30 cellular contexts compared by ENCODE assay signal in the genomic region with DNA sequence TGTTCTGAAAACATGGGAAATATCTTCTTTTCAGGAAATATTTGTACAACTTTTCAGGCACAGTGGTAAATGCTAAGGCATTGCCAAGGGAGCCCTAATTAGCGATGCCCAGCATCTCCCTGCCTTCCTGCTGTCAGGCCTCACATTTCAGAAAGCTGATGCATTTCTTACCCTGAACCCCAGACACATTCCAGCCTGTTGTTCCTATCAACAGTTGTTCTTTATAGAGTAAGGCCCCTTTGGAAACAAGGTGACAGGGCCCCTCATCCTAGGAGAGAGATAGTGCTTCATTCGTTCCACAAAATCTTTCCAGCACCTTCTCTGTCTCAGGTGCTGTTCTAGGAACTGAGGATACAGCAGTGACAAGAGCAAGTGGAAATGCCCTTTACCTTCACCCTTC.
"Had no signal": no experiment of that assay in that cellular context is flagged by ENCODE, and none has a peak within 500 bp of the region (broad histone marks: within the 10 kb centered on the region; RNA-seq: fewer than 3 reads in every experiment).

No MANE protein-coding gene starts in this region.

- H3K4me1 ChIP-seq: ascending aorta had no signal

- H3K36me3 Mint-ChIP-seq: activated CD4-positive, alpha-beta memory T cell treated with anti-CD3 and anti-CD28 coated beads for 36 hours; activated naive CD8-positive, alpha-beta T cell had no signal

- H3K9me3 Mint-ChIP-seq: activated B cell treated with CpG ODN at 0.5 μM for 24 hours; activated CD4-positive, alpha-beta memory T cell treated with anti-CD3 and anti-CD28 coated beads for 36 hours; activated CD4-positive, alpha-beta T cell treated with anti-CD3 and anti-CD28 coated beads, Interleukin-2, amount 10 ng/mL, durations not matched to agents 24 days and 14 days; activated naive CD4-positive, alpha-beta T cell treated with anti-CD3 and anti-CD28 coated beads, Interleukin-2, amount 10 ng/mL, durations not matched to agents 7 days and 5 days; activated naive CD4-positive, alpha-beta T cell treated with anti-CD3 and anti-CD28 coated beads, Interleukin-2, amount 50 U/mL, for 24 hours; activated T-cell treated with anti-CD3 and anti-CD28 coated beads, Interleukin-2, amount 50 U/mL, for 24 hours; activated T-helper 2 cell treated with anti-CD3 and anti-CD28 coated beads, Interferon-gamma antibody, Interleukin-2, Interleukin-4, amounts not matched to agents 10 μg/mL and 5 μg/mL and 100 μg/mL, durations not matched to agents 14 hours and 24 hours and 36 hours; central memory CD8-positive, alpha-beta T cell; T-cell had no signal

- DNase-seq: activated B cell treated with CpG ODN at 0.5 μM for 24 hours; activated CD4-positive, alpha-beta memory T cell treated with anti-CD3 and anti-CD28 coated beads for 36 hours; activated CD4-positive, alpha-beta T cell treated with anti-CD3 and anti-CD28 coated beads for 4 hours; activated CD4-positive, alpha-beta T cell treated with anti-CD3 and anti-CD28 coated beads, Interleukin-2, amount 10 ng/mL, durations not matched to agents 24 days and 14 days; activated CD4-positive, alpha-beta T cell treated with anti-CD3 and anti-CD28 coated beads, Interleukin-2, amount 50 U/mL, for 1 hour; activated CD4-positive, alpha-beta T cell treated with anti-CD3 and anti-CD28 coated beads, Interleukin-2, amount 50 U/mL, for 4 hours; activated CD4-positive, CD25-positive, alpha-beta regulatory T cell treated with anti-CD3 and anti-CD28 coated beads, Interleukin-2, amount 50 U/mL, for 72 hours; activated CD8-positive, alpha-beta memory T cell treated with anti-CD3 and anti-CD28 coated beads for 24 hours; activated CD8-positive, alpha-beta memory T cell treated with anti-CD3 and anti-CD28 coated beads, Interleukin-2, amount 10 ng/mL, durations not matched to agents 7 days and 5 days; activated CD8-positive, alpha-beta memory T cell treated with anti-CD3 and anti-CD28 coated beads, Interleukin-2, amount 50 U/mL, for 48 hours; activated effector memory CD4-positive, alpha-beta T cell treated with Interleukin-2 at 50 U/mL for 16 hours; activated gamma-delta T cell; activated naive CD4-positive, alpha-beta T cell treated with anti-CD3 and anti-CD28 coated beads, Interleukin-2, amount 10 ng/mL, durations not matched to agents 7 days and 5 days; activated naive CD4-positive, alpha-beta T cell treated with Interleukin-2 at 50 U/mL for 16 hours; activated T-cell treated with anti-CD3 and anti-CD28 coated beads, Interleukin-2, amount 50 U/mL, for 24 hours; activated T-cell treated with anti-CD3 and anti-CD28 coated beads, Interleukin-2, amount 50 U/mL, for 48 hours; amygdala; anterior cingulate cortex; caudate nucleus; cerebellar nuclear complex; T-cell; T-helper 17 cell had no signal

- H3K27ac Mint-ChIP-seq: activated B cell treated with CpG ODN at 0.5 μM for 24 hours; activated CD4-positive, alpha-beta memory T cell treated with anti-CD3 and anti-CD28 coated beads for 36 hours; activated CD4-positive, alpha-beta T cell treated with anti-CD3 and anti-CD28 coated beads, Interleukin-2, amount 10 ng/mL, durations not matched to agents 24 days and 14 days; activated CD8-positive, alpha-beta memory T cell treated with anti-CD3 and anti-CD28 coated beads, Interleukin-2, amount 10 ng/mL, durations not matched to agents 7 days and 5 days; activated naive CD4-positive, alpha-beta T cell treated with anti-CD3 and anti-CD28 coated beads, Interleukin-2, amount 50 U/mL, for 24 hours; activated naive CD8-positive, alpha-beta T cell; activated T-cell treated with anti-CD3 and anti-CD28 coated beads, Interleukin-2, amount 50 U/mL, for 24 hours; activated T-helper 2 cell treated with anti-CD3 and anti-CD28 coated beads, Interferon-gamma antibody, Interleukin-2, Interleukin-4, amounts not matched to agents 10 μg/mL and 5 μg/mL and 100 μg/mL, durations not matched to agents 14 hours and 24 hours and 36 hours; T-cell; T-helper 17 cell had no signal

- ATAC-seq: activated CD8-positive, alpha-beta memory T cell treated with anti-CD3 and anti-CD28 coated beads, Interleukin-2, amount 10 ng/mL, durations not matched to agents 7 days and 5 days; T-cell; T-helper 17 cell had no signal

- H3K9me3 ChIP-seq: ascending aorta had no signal

- H3K36me3 ChIP-seq: ascending aorta, cardiac muscle cell had no signal

- H3K27me3 ChIP-seq: ascending aorta, cardiac muscle cell had no signal

- H3K4me3 Mint-ChIP-seq: activated B cell treated with CpG ODN at 0.5 μM for 24 hours; activated CD4-positive, alpha-beta memory T cell treated with anti-CD3 and anti-CD28 coated beads for 36 hours; activated CD4-positive, alpha-beta T cell treated with anti-CD3 and anti-CD28 coated beads, Interleukin-2, amount 10 ng/mL, durations not matched to agents 24 days and 14 days; activated CD8-positive, alpha-beta memory T cell treated with anti-CD3 and anti-CD28 coated beads, Interleukin-2, amount 10 ng/mL, durations not matched to agents 7 days and 5 days; activated naive CD4-positive, alpha-beta T cell treated with anti-CD3 and anti-CD28 coated beads, Interleukin-2, amount 10 ng/mL, durations not matched to agents 7 days and 5 days; activated naive CD4-positive, alpha-beta T cell treated with anti-CD3 and anti-CD28 coated beads, Interleukin-2, amount 50 U/mL, for 24 hours; activated naive CD8-positive, alpha-beta T cell; activated T-cell treated with anti-CD3 and anti-CD28 coated beads, Interleukin-2, amount 50 U/mL, for 24 hours; brain; central memory CD8-positive, alpha-beta T cell; T-cell; T-helper 17 cell had no signal

- H3K4me3 ChIP-seq: ascending aorta, cardiac muscle cell had no signal

- H3K27ac ChIP-seq: ascending aorta, cardiac muscle cell, VCaP had no signal

- H3K4me1 Mint-ChIP-seq: activated B cell treated with CpG ODN at 0.5 μM for 24 hours; activated naive CD4-positive, alpha-beta T cell treated with anti-CD3 and anti-CD28 coated beads, Interleukin-2, amount 50 U/mL, for 24 hours; central memory CD8-positive, alpha-beta T cell had no signal
